Comparison of ENCODE assay signal across 8 cellular contexts in genomic region chr10:44864042-44864436, GRCh38. TPM values are rescaled to one million over a fixed set of nuclear protein-coding genes. Genes with fewer than 3 reads are reported as not detected.
A peak's percentile ranks its signal among the peaks of the same experiment; 100 is the strongest.
DNase-seq lines count a peak whose midpoint lies in the region; ATAC-seq and TF ChIP-seq lines count a peak whose summit lies in the region.

No MANE protein-coding gene starts in this region.

- peak overlapping the region; percentile 79 for H3K4me3 Mint-ChIP-seq in activated CD4-positive, alpha-beta T cell treated with anti-CD3 and anti-CD28 coated beads for 36 hours
- H3K4me3 Mint-ChIP-seq in activated T-cell treated with anti-CD3 and anti-CD28 coated beads, Interleukin-2, amount 50 U/mL, for 72 hours, result peak overlapping the region; percentile 87 to 94

- TF ChIP-seq POLR2A in heart left ventricle (IDR thresholded peaks at IDR 0.05), result no peak

- WGBS in heart left ventricle, 4 donors, result 46 to 83% (median 48%) methylated on average over 13 to 17 of the region's 17 CpGs

- peak overlapping the region; percentile 52 for H3K27ac Mint-ChIP-seq in activated CD4-positive, alpha-beta T cell treated with anti-CD3 and anti-CD28 coated beads for 36 hours
- no peak overlapping the region for H3K27ac Mint-ChIP-seq in activated T-cell treated with anti-CD3 and anti-CD28 coated beads, Interleukin-2, amount 50 U/mL, for 72 hours

- H3K27ac ChIP-seq in heart left ventricle, result peak overlapping the region in 9 of 12 donors; percentile 37 to 68 (median 59)
- H3K27ac ChIP-seq in skin epidermis, result peak overlapping the region in 10 of 21 experiments; percentile 10 to 71 (median 40)

- H3K36me3 Mint-ChIP-seq in activated CD4-positive, alpha-beta T cell treated with anti-CD3 and anti-CD28 coated beads for 36 hours (ENCODE audit: low read depth), result no peaks in the 10 kb centered on the region
- H3K36me3 Mint-ChIP-seq in activated T-cell treated with anti-CD3 and anti-CD28 coated beads, Interleukin-2, amount 50 U/mL, for 72 hours (ENCODE audit: insufficient read depth in 2 of 2), result no peaks in the 10 kb centered on the region

- H3K9me3 Mint-ChIP-seq in activated CD4-positive, alpha-beta T cell treated with anti-CD3 and anti-CD28 coated beads for 36 hours (ENCODE audit: low read depth), result no peaks in the 10 kb centered on the region
- no peaks in the 10 kb centered on the region for H3K9me3 Mint-ChIP-seq in activated T-cell treated with anti-CD3 and anti-CD28 coated beads, Interleukin-2, amount 50 U/mL, for 72 hours

- peak; percentile 45 for ATAC-seq in activated CD4-positive, alpha-beta T cell treated with anti-CD3 and anti-CD28 coated beads for 36 hours
- peak; percentile 58 to 64 for ATAC-seq in activated T-cell treated with anti-CD3 and anti-CD28 coated beads, Interleukin-2, amount 50 U/mL, for 72 hours (replicated peaks in 1 of 2)
- ATAC-seq in heart left ventricle (peak; percentile 29 to 47 (median 42)), HG02970 (IDR thresholded peaks at IDR 0.05; ENCODE audit: low FRiP score, unreplicated experiment) (no peak), HG03469 (IDR thresholded peaks at IDR 0.05; ENCODE audit: unreplicated experiment) (no peak)

- H3K9me3 ChIP-seq in heart left ventricle, result no peaks in the 10 kb centered on the region

- peaks cover 0 to 12% (median 0%) of the 10 kb centered on the region in 9 donors for H3K27me3 ChIP-seq in heart left ventricle

- POLR2A ChIA-PET in activated CD4-positive, alpha-beta T cell treated with anti-CD3 and anti-CD28 coated beads for 36 hours (lab: Charles Lee), result no interaction called here

- peak; percentile 57 for DNase-seq in activated CD4-positive, alpha-beta T cell treated with anti-CD3 and anti-CD28 coated beads for 36 hours
- DNase-seq in activated CD4-positive, alpha-beta T cell treated with anti-CD3 and anti-CD28 coated beads, Interleukin-2, amount 50 U/mL, for 4 hours, result no peak
- DNase-seq in activated T-cell treated with anti-CD3 and anti-CD28 coated beads, Interleukin-2, amount 50 U/mL, for 72 hours, result peak; percentile 26 to 40
- DNase-seq in heart left ventricle, result peak in 2 of 5 donors; percentile 45 to 49
- no peak for DNase-seq in SKM-1 (lab: John Stamatoyannopoulos, UW; ENCODE audit: unreplicated experiment)

- intact Hi-C loops in activated CD4-positive, alpha-beta T cell treated with anti-CD3 and anti-CD28 coated beads for 36 hours (cut with DNase I, micrococcal nuclease), result loop anchor here (2.0 to 5.0 kb wide), 4 partner anchors 15 to 1193 kb away; partner anchors contain the start of gene CXCL12 (in 1 of the 2)
- intact Hi-C loops in heart left ventricle (cut with DNase I), result loop anchor here in 9 of 10 donors (1.0 to 10.0 kb wide), 8 partner anchors 472 to 1193 kb away; partner anchors contain the start of gene CXCL12 (in 2 of the 9)

- H3K36me3 ChIP-seq in heart left ventricle, result no peaks in the 10 kb centered on the region

- peak overlapping the region in 11 of 12 donors; percentile 37 to 63 (median 52) for H3K4me3 ChIP-seq in heart left ventricle
- H3K4me3 ChIP-seq in skin epidermis, result peak overlapping the region; percentile 21 to 51 (median 36)

- CTCF ChIA-PET in activated CD4-positive, alpha-beta T cell treated with anti-CD3 and anti-CD28 coated beads for 36 hours (lab: Charles Lee), result interaction anchor here (0.7 to 2.2 kb wide), 6 partner anchors 10 to 480 kb away, joined by 3 to 6 read pairs (median 4); no protein-coding TSS in a partner anchor

- H3K27me3 Mint-ChIP-seq in activated CD4-positive, alpha-beta T cell treated with anti-CD3 and anti-CD28 coated beads for 36 hours, result peaks cover 48% of the 10 kb centered on the region
- peaks cover 65% of the 10 kb centered on the region for H3K27me3 Mint-ChIP-seq in activated T-cell treated with anti-CD3 and anti-CD28 coated beads, Interleukin-2, amount 50 U/mL, for 72 hours (ENCODE audit: low read depth)

- H3K4me1 ChIP-seq in heart left ventricle, result peaks cover 0 to 37% (median 14%) of the 10 kb centered on the region in 12 donors

- no peak for TF ChIP-seq CTCF in heart left ventricle (IDR thresholded peaks at IDR 0.05)

- H3K4me1 Mint-ChIP-seq in activated CD4-positive, alpha-beta T cell treated with anti-CD3 and anti-CD28 coated beads for 36 hours, result peaks cover 17% of the 10 kb centered on the region
- peaks cover 17% of the 10 kb centered on the region for H3K4me1 Mint-ChIP-seq in activated T-cell treated with anti-CD3 and anti-CD28 coated beads, Interleukin-2, amount 50 U/mL, for 72 hours (ENCODE audit: low read depth)

RNA-seq across cellular contexts. Expression of gene TMEM72, which starts 47.1 kb away (rescaled TPM):
- total RNA-seq in activated CD4-positive, alpha-beta T cell treated with anti-CD3 and anti-CD28 coated beads for 36 hours, result not detected
- not detected for total RNA-seq in activated T-cell treated with anti-CD3 and anti-CD28 coated beads, Interleukin-2, amount 50 U/mL, for 72 hours
- total RNA-seq in heart left ventricle, result under 1 TPM in 2 of 9 donors, not detected in 7; 0.15 to 0.27 TPM
- polyA plus RNA-seq in heart left ventricle, result not detected

Comparison
In these comparisons a context has a peak if more than half of its experiments do, and no peak if none do; other contexts are left out.
1. DNase-seq: peak in activated CD4-positive, alpha-beta T cell treated with anti-CD3 and anti-CD28 coated beads for 36 hours (single experiment) and activated T-cell treated with anti-CD3 and anti-CD28 coated beads, Interleukin-2, amount 50 U/mL, for 72 hours (2 of 2); none in activated CD4-positive, alpha-beta T cell treated with anti-CD3 and anti-CD28 coated beads, Interleukin-2, amount 50 U/mL, for 4 hours (0 of 2) and SKM-1 (single experiment).
2. ATAC-seq: peak in activated CD4-positive, alpha-beta T cell treated with anti-CD3 and anti-CD28 coated beads for 36 hours (single experiment), activated T-cell treated with anti-CD3 and anti-CD28 coated beads, Interleukin-2, amount 50 U/mL, for 72 hours (2 of 2) and heart left ventricle (4 of 4); none in HG02970 (single experiment) and HG03469 (single experiment).